Comparison of ENCODE assay signal across 20 cellular contexts in genomic region chr3:99118381-99118780, GRCh38.
DNase-seq lines count a peak whose midpoint lies in the region; ATAC-seq and TF ChIP-seq lines count a peak whose summit lies in the region.
"Had no signal": no experiment of that assay in that cellular context is flagged by ENCODE, and none has a peak within 500 bp of the region (broad histone marks: within the 10 kb centered on the region; RNA-seq: fewer than 3 reads in every experiment).

No MANE protein-coding gene starts in this region.

- no peaks in the 10 kb centered on the region for H3K36me3 ChIP-seq in osteoblast (ENCODE audit: insufficient read depth, low read length)
- H3K36me3 ChIP-seq: SJSA1 had no signal

- no peaks in the 10 kb centered on the region for H4K20me1 ChIP-seq in osteoblast (ENCODE audit: insufficient read depth, low read length)

- no peaks in the 10 kb centered on the region for H3K79me2 ChIP-seq in osteoblast (ENCODE audit: insufficient read depth, low read length)

- no peak for TF ChIP-seq CTCF in HFFc6 (IDR thresholded peaks at IDR 0.05)
- no peak for TF ChIP-seq CTCF in astrocyte of the spinal cord (IDR thresholded peaks at IDR 0.05; ENCODE audit: low read depth, low read length)
- no peak for TF ChIP-seq CTCF in osteoblast (IDR thresholded peaks at IDR 0.05; ENCODE audit: extremely low read depth, low read depth, low read length)

- H3K27ac ChIP-seq in osteoblast (ENCODE audit: low read depth, low read length) = no peak overlapping the region
- H3K27ac ChIP-seq: RWPE1, SJSA1 had no signal

- peaks cover 54% of the 10 kb centered on the region for H3K4me1 Mint-ChIP-seq in HFFc6 (ENCODE audit: low read depth)
- H3K4me1 Mint-ChIP-seq: IgD-negative memory B cell had no signal

- H3K27me3 ChIP-seq in osteoblast (ENCODE audit: insufficient read depth, low read length) = no peaks in the 10 kb centered on the region
- H3K27me3 ChIP-seq: SJSA1 had no signal

- in situ Hi-C loops in astrocyte of the spinal cord (cut with HindIII; ENCODE audit: low sequenced_read_pairs) = no loop called here

- peak; percentile 61 for DNase-seq in AG20443 (ENCODE audit: low spot score)
- peak; percentile 73 for DNase-seq in HFFc6
- peak; percentile 42 for DNase-seq in astrocyte of the spinal cord (ENCODE audit: low read depth, low spot score)
- peak; percentile 27 for DNase-seq in osteoblast (ENCODE audit: insufficient read length, low spot score, missing footprints)
- DNase-seq in NCI-H1105 (lab: John Stamatoyannopoulos, UW) = no peak
- DNase-seq in NCI-H748 (lab: John Stamatoyannopoulos, UW; ENCODE audit: unreplicated experiment) = no peak
- no peak for DNase-seq in activated CD4-positive, alpha-beta T cell treated with anti-CD3 and anti-CD28 coated beads for 1 hour
- DNase-seq: ACHN, C1 segment of cervical spinal cord, DMS153, MV-4-11, NCI-H1436 treated with DMSO at 0.1 percent for 48 hours, NCI-H2081, NCI-H2227 treated with DMSO at 0.1 percent for 48 hours, NCI-H526, OCI-M1 had no signal

- no peak for ATAC-seq in GM21526 (IDR thresholded peaks at IDR 0.05; ENCODE audit: low FRiP score, unreplicated experiment)

- no peak overlapping the region for H3K4me2 ChIP-seq in osteoblast (ENCODE audit: insufficient read depth, low read length)

- no peaks in the 10 kb centered on the region for H3K9me3 Mint-ChIP-seq in HFFc6
- H3K9me3 Mint-ChIP-seq: IgD-negative memory B cell had no signal

- no peaks in the 10 kb centered on the region for H3K9me3 ChIP-seq in osteoblast (ENCODE audit: low read depth, low read length)
- H3K9me3 ChIP-seq: SJSA1 had no signal

- H3K4me3 Mint-ChIP-seq in HFFc6 = no peak overlapping the region; the same call in 1 of the 2 replicates
- H3K4me3 Mint-ChIP-seq: IgD-negative memory B cell had no signal

- peaks cover 10% of the 10 kb centered on the region for H3K4me1 ChIP-seq in osteoblast (ENCODE audit: insufficient read depth, low read length)

- H3K4me3 ChIP-seq in astrocyte of the spinal cord (ENCODE audit: low read depth, low read length) (no peak overlapping the region), osteoblast (ENCODE audit: insufficient read depth, low read length) (no peak overlapping the region)
- H3K4me3 ChIP-seq: SJSA1 had no signal

- H3K36me3 Mint-ChIP-seq in HFFc6 (ENCODE audit: low read depth) = peaks cover 5% of the 10 kb centered on the region; the same call in 1 of the 2 replicates
- H3K36me3 Mint-ChIP-seq: IgD-negative memory B cell had no signal

- no peak overlapping the region for H2AFZ ChIP-seq in osteoblast (ENCODE audit: low read length)

- peak overlapping the region; percentile 42; the same call in 1 of the 2 replicates for H3K27ac Mint-ChIP-seq in HFFc6
- H3K27ac Mint-ChIP-seq: IgD-negative memory B cell had no signal

- H3K27me3 Mint-ChIP-seq in HFFc6 (ENCODE audit: insufficient read depth) = no peaks in the 10 kb centered on the region; the same call in 1 of the 2 replicates
- H3K27me3 Mint-ChIP-seq: IgD-negative memory B cell had no signal

Comparison
In these comparisons a context has a peak if more than half of its experiments do, and no peak if none do; other contexts are left out.
1. DNase-seq: peak in AG20443 (single experiment), HFFc6 (single experiment), astrocyte of the spinal cord (single experiment) and osteoblast (single experiment); none in NCI-H1105 (single experiment), NCI-H748 (single experiment) and activated CD4-positive, alpha-beta T cell treated with anti-CD3 and anti-CD28 coated beads for 1 hour (single experiment).